In the genomic region with DNA sequence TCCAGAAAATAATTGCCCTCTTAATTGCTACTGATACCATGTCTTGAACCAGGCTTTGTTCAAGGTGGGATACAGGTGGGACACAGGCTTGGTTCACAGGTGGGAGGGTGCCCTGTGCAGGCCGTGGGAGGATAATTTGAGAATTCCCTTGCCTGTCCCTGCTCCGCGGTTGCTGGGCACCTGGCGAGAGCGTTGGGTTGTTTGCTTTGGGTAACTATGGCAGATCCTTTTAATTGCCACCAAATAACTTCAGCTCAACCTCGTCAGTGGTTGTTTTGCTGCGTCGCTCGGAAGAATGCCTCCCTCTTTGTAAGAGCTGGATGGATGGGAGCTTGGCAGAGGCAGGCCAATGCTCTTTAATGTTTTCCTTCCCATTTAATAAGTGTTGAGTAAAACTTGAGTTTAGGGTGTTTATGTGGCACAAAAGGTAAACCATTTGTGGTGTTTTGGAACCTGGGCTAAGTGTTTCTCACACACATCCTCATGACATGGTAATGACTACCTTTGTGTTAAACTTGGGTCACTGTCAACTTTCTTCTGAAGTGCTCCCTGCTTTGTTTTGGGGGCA, we compare ENCODE assay signal across 1 cellular context.
TF ChIP-seq lines count a peak whose summit lies in the region.

No MANE protein-coding gene starts in this region.

TF ChIP-seq in GM12878, 131 proteins besides CTCF, POLR2A, EP300 and RAD21:
- TF ChIP-seq TCF7 (IDR thresholded peaks at IDR 0.05; ENCODE audit: borderline replicate concordance), result no peak
- TF ChIP-seq, protein P1, sequence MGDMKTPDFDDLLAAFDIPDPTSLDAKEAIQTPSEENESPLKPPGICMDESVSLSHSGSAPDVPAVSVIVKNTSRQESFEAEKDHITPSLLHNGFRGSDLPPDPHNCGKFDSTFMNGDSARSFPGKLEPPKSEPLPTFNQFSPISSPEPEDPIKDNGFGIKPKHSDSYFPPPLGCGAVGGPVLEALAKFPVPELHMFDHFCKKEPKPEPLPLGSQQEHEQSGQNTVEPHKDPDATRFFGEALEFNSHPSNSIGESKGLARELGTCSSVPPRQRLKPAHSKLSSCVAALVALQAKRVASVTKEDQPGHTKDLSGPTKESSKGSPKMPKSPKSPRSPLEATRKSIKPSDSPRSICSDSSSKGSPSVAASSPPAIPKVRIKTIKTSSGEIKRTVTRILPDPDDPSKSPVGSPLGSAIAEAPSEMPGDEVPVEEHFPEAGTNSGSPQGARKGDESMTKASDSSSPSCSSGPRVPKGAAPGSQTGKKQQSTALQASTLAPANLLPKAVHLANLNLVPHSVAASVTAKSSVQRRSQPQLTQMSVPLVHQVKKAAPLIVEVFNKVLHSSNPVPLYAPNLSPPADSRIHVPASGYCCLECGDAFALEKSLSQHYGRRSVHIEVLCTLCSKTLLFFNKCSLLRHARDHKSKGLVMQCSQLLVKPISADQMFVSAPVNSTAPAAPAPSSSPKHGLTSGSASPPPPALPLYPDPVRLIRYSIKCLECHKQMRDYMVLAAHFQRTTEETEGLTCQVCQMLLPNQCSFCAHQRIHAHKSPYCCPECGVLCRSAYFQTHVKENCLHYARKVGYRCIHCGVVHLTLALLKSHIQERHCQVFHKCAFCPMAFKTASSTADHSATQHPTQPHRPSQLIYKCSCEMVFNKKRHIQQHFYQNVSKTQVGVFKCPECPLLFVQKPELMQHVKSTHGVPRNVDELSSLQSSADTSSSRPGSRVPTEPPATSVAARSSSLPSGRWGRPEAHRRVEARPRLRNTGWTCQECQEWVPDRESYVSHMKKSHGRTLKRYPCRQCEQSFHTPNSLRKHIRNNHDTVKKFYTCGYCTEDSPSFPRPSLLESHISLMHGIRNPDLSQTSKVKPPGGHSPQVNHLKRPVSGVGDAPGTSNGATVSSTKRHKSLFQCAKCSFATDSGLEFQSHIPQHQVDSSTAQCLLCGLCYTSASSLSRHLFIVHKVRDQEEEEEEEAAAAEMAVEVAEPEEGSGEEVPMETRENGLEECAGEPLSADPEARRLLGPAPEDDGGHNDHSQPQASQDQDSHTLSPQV (IDR thresholded peaks at IDR 0.05), result 0 out of 2 replicates have a peak, but pooled peaks have one; percentile 30
TF ChIP-seq in GM12878: peak in this region for 1.
